Comparison of ENCODE assay signal across 14 cellular contexts in genomic region chr20:20480126-20480525, GRCh38.
A peak's percentile ranks its signal among the peaks of the same experiment; 100 is the strongest.
DNase-seq lines count a peak whose midpoint lies in the region; ATAC-seq lines count a peak whose summit lies in the region.
"Had no signal": no experiment of that assay in that cellular context is flagged by ENCODE, and none has a peak within 500 bp of the region (broad histone marks: within the 10 kb centered on the region; RNA-seq: fewer than 3 reads in every experiment).

No MANE protein-coding gene starts in this region.

- no peak overlapping the region for H3K4me3 ChIP-seq in CD4-positive, alpha-beta memory T cell (ENCODE audit: low read length in 2 of 2)

- H3K36me3 Mint-ChIP-seq in activated naive CD4-positive, alpha-beta T cell treated with anti-CD3 and anti-CD28 coated beads for 36 hours (ENCODE audit: low read depth) = peaks cover 11% of the 10 kb centered on the region
- peaks cover 24% of the 10 kb centered on the region for H3K36me3 Mint-ChIP-seq in activated T-helper 17 cell treated with anti-CD3 and anti-CD28 coated beads, Interleukin-2, amount 50 U/mL, for 72 hours (ENCODE audit: low read depth)
- peaks cover 25 to 43% of the 10 kb centered on the region in 2 donors for H3K36me3 Mint-ChIP-seq in CD4-positive, alpha-beta memory T cell

- POLR2A ChIA-PET in CD4-positive, alpha-beta memory T cell (lab: Charles Lee; ENCODE audit: partially characterized antibody) = no interaction called here

- H3K9me3 Mint-ChIP-seq in activated naive CD4-positive, alpha-beta T cell treated with anti-CD3 and anti-CD28 coated beads for 36 hours = no peaks in the 10 kb centered on the region
- no peaks in the 10 kb centered on the region for H3K9me3 Mint-ChIP-seq in activated T-helper 17 cell treated with anti-CD3 and anti-CD28 coated beads, Interleukin-2, amount 50 U/mL, for 72 hours
- no peaks in the 10 kb centered on the region for H3K9me3 Mint-ChIP-seq in stimulated activated naive CD8-positive, alpha-beta T cell treated with anti-CD3 and anti-CD28 coated beads, Interleukin-15, amount 100 ng/mL, for 72 hours
- H3K9me3 Mint-ChIP-seq in CD4-positive, alpha-beta memory T cell = no peaks in the 10 kb centered on the region
- H3K9me3 Mint-ChIP-seq: CD8-positive, alpha-beta T cell had no signal

- H3K4me3 Mint-ChIP-seq in activated naive CD4-positive, alpha-beta T cell treated with anti-CD3 and anti-CD28 coated beads for 36 hours = no peak overlapping the region
- H3K4me3 Mint-ChIP-seq in activated T-helper 17 cell treated with anti-CD3 and anti-CD28 coated beads, Interleukin-2, amount 50 U/mL, for 72 hours = peak overlapping the region; percentile 47
- no peak overlapping the region for H3K4me3 Mint-ChIP-seq in stimulated activated naive CD8-positive, alpha-beta T cell treated with anti-CD3 and anti-CD28 coated beads, Interleukin-15, amount 100 ng/mL, for 72 hours
- no peak overlapping the region for H3K4me3 Mint-ChIP-seq in CD4-positive, alpha-beta memory T cell
- H3K4me3 Mint-ChIP-seq: CD8-positive, alpha-beta T cell had no signal

- H3K27me3 ChIP-seq in CD4-positive, alpha-beta memory T cell (ENCODE audit: insufficient read depth, low read length) = no peaks in the 10 kb centered on the region
- H3K27me3 ChIP-seq: BE2C had no signal

- H3K27ac Mint-ChIP-seq in activated naive CD4-positive, alpha-beta T cell treated with anti-CD3 and anti-CD28 coated beads for 36 hours = peak overlapping the region; percentile 61
- H3K27ac Mint-ChIP-seq in activated T-helper 17 cell treated with anti-CD3 and anti-CD28 coated beads, Interleukin-2, amount 50 U/mL, for 72 hours = peak overlapping the region; percentile 84
- peak overlapping the region; percentile 81 to 85 for H3K27ac Mint-ChIP-seq in stimulated activated naive CD8-positive, alpha-beta T cell treated with anti-CD3 and anti-CD28 coated beads, Interleukin-15, amount 100 ng/mL, for 72 hours
- no peak overlapping the region for H3K27ac Mint-ChIP-seq in CD4-positive, alpha-beta memory T cell
- H3K27ac Mint-ChIP-seq: CD8-positive, alpha-beta T cell had no signal

- H3K9me3 ChIP-seq in CD4-positive, alpha-beta memory T cell (ENCODE audit: control insufficient read depth in 1 of 2, low read length in 2 of 2) = no peaks in the 10 kb centered on the region
- H3K9me3 ChIP-seq: BE2C had no signal

- H3K4me1 Mint-ChIP-seq in activated naive CD4-positive, alpha-beta T cell treated with anti-CD3 and anti-CD28 coated beads for 36 hours (ENCODE audit: low read depth) = peaks cover 21% of the 10 kb centered on the region
- peaks cover 19% of the 10 kb centered on the region for H3K4me1 Mint-ChIP-seq in activated T-helper 17 cell treated with anti-CD3 and anti-CD28 coated beads, Interleukin-2, amount 50 U/mL, for 72 hours
- peaks cover 23% of the 10 kb centered on the region for H3K4me1 Mint-ChIP-seq in stimulated activated naive CD8-positive, alpha-beta T cell treated with anti-CD3 and anti-CD28 coated beads, Interleukin-15, amount 100 ng/mL, for 72 hours
- H3K4me1 Mint-ChIP-seq in CD4-positive, alpha-beta memory T cell = peaks cover 0 to 2% (median 0%) of the 10 kb centered on the region in 4 donors

- no peaks in the 10 kb centered on the region for H3K4me1 ChIP-seq in CD4-positive, alpha-beta memory T cell (ENCODE audit: insufficient read depth, low read length)
- H3K4me1 ChIP-seq: BE2C had no signal

- intact Hi-C loops in activated naive CD4-positive, alpha-beta T cell treated with anti-CD3 and anti-CD28 coated beads for 36 hours (cut with micrococcal nuclease) = loop anchor here (1.0 kb wide), 1 partner anchor 11 kb away; no protein-coding TSS in a partner anchor
- intact Hi-C loops in CD4-positive, alpha-beta memory T cell (cut with micrococcal nuclease) = no loop called here

- no peak overlapping the region for H3K27ac ChIP-seq in CD4-positive, alpha-beta memory T cell (ENCODE audit: low read depth, low read length)

- CTCF ChIA-PET in activated naive CD4-positive, alpha-beta T cell treated with anti-CD3 and anti-CD28 coated beads for 36 hours (lab: Charles Lee) = no interaction called here
- CTCF ChIA-PET in CD4-positive, alpha-beta memory T cell (lab: Charles Lee; ENCODE audit: partially characterized antibody) = no interaction called here

- H3K36me3 ChIP-seq in CD4-positive, alpha-beta memory T cell (ENCODE audit: insufficient read depth, low read length) = no peaks in the 10 kb centered on the region
- H3K36me3 ChIP-seq: BE2C had no signal

- no peaks in the 10 kb centered on the region for H3K27me3 Mint-ChIP-seq in activated naive CD4-positive, alpha-beta T cell treated with anti-CD3 and anti-CD28 coated beads for 36 hours (ENCODE audit: low read depth)
- no peaks in the 10 kb centered on the region for H3K27me3 Mint-ChIP-seq in activated T-helper 17 cell treated with anti-CD3 and anti-CD28 coated beads, Interleukin-2, amount 50 U/mL, for 72 hours
- H3K27me3 Mint-ChIP-seq in stimulated activated naive CD8-positive, alpha-beta T cell treated with anti-CD3 and anti-CD28 coated beads, Interleukin-15, amount 100 ng/mL, for 72 hours = no peaks in the 10 kb centered on the region
- no peaks in the 10 kb centered on the region for H3K27me3 Mint-ChIP-seq in CD4-positive, alpha-beta memory T cell

- DNase-seq in activated naive CD4-positive, alpha-beta T cell treated with anti-CD3 and anti-CD28 coated beads for 36 hours = no peak
- DNase-seq in activated naive CD4-positive, alpha-beta T cell (lab: John Stamatoyannopoulos, UW) = no peak
- peak; percentile 7 for DNase-seq in iris pigment epithelial cell (ENCODE audit: low read depth)
- no peak for DNase-seq in stimulated activated naive CD8-positive, alpha-beta T cell treated with anti-CD3 and anti-CD28 coated beads, Interleukin-15, amount 100 ng/mL, for 72 hours
- no peak for DNase-seq in CD4-positive, alpha-beta memory T cell
- DNase-seq: BE2C; CD8-positive, alpha-beta T cell; DMS79 treated with DMSO at 0.1 percent for 48 hours; NCI-H1092; NCI-H2227 treated with DMSO at 0.1 percent for 48 hours; NCI-H524 treated with DMSO at 0.1 percent for 48 hours had no signal

- peak; percentile 84 for ATAC-seq in activated T-helper 17 cell treated with anti-CD3 and anti-CD28 coated beads, Interleukin-2, amount 50 U/mL, for 72 hours (replicated peaks)
- ATAC-seq in stimulated activated naive CD8-positive, alpha-beta T cell treated with anti-CD3 and anti-CD28 coated beads, Interleukin-15, amount 100 ng/mL, for 72 hours = no peak
- ATAC-seq in GM21723 (IDR thresholded peaks at IDR 0.05; ENCODE audit: unreplicated experiment) = no peak
- ATAC-seq: CD8-positive, alpha-beta T cell; HCT116 had no signal

Comparison
In these comparisons a context has a peak if more than half of its experiments do, and no peak if none do; other contexts are left out.
1. H3K27ac Mint-ChIP-seq: peak in activated naive CD4-positive, alpha-beta T cell treated with anti-CD3 and anti-CD28 coated beads for 36 hours (single experiment), activated T-helper 17 cell treated with anti-CD3 and anti-CD28 coated beads, Interleukin-2, amount 50 U/mL, for 72 hours (single experiment) and stimulated activated naive CD8-positive, alpha-beta T cell treated with anti-CD3 and anti-CD28 coated beads, Interleukin-15, amount 100 ng/mL, for 72 hours (2 of 2); none in CD4-positive, alpha-beta memory T cell (0 of 7).